In genomic region chr1:2344121-2344681, GRCh38 we compare ENCODE assay signal across 21 cellular contexts. TPM values are rescaled to one million over a fixed set of nuclear protein-coding genes. Genes with fewer than 3 reads are reported as not detected.
DNase-seq lines count a peak whose midpoint lies in the region; ATAC-seq, FAIRE-seq and TF ChIP-seq lines count a peak whose summit lies in the region.
"Had no signal": no experiment of that assay in that cellular context is flagged by ENCODE, and none has a peak within 500 bp of the region (broad histone marks: within the 10 kb centered on the region; RNA-seq: fewer than 3 reads in every experiment).

No MANE protein-coding gene starts in this region.

- H3K27me3 ChIP-seq in BE2C (no peaks in the 10 kb centered on the region), GM23338 (ENCODE audit: insufficient read depth) (no peaks in the 10 kb centered on the region), K562 (ENCODE audit: control insufficient read depth in 2 of 2, insufficient read depth in 2 of 2, low read length in 2 of 2) (peaks cover 72 to 92% of the 10 kb centered on the region in 2 experiments; a peak in 4 of 5 replicates)
- H3K27me3 ChIP-seq: body of pancreas had no signal

- POLR2A ChIA-PET in K562 (lab: Yijun Ruan, JAX): interaction anchor here (0.7 kb wide), 1 partner anchor 11 kb away, joined by 4 read pairs; no protein-coding TSS in a partner anchor

- no peaks in the 10 kb centered on the region for H3K36me3 ChIP-seq in BE2C
- no peaks in the 10 kb centered on the region for H3K36me3 ChIP-seq in GM23338 (ENCODE audit: insufficient read depth)
- H3K36me3 ChIP-seq in K562 (ENCODE audit: control insufficient read depth, insufficient read depth, low read length): no peaks in the 10 kb centered on the region
- H3K36me3 ChIP-seq in kidney (ENCODE audit: control insufficient read depth in 1 of 2, insufficient read depth in 2 of 2, low read length in 2 of 2): no peaks in the 10 kb centered on the region

- H3K9me3 ChIP-seq in BE2C (no peaks in the 10 kb centered on the region), K562 (replicated peaks; ENCODE audit: control insufficient read depth, insufficient read depth, low read depth, low read length) (no peaks in the 10 kb centered on the region), kidney (ENCODE audit: control insufficient read depth in 1 of 2, low read length in 2 of 2) (no peaks in the 10 kb centered on the region)
- H3K9me3 ChIP-seq: body of pancreas had no signal

- H3K9me1 ChIP-seq in K562 (ENCODE audit: control insufficient read depth, insufficient read depth, low read length): no peaks in the 10 kb centered on the region

- in situ Hi-C loops in K562 (cut with MboI): no loop called here

- CTCF ChIA-PET in K562 (lab: Yijun Ruan, JAX; ENCODE audit: low intra/inter-chr PET ratio): no interaction called here

- TF ChIP-seq CTCF in BE2C (IDR thresholded peaks at IDR 0.05; ENCODE audit: low read depth, low read length) (no peak), GM23338 (conservative IDR thresholded peaks at IDR 0.05; ENCODE audit: low read depth in 2 of 2) (no peak), K562 (IDR thresholded peaks at IDR 0.05 in 2 of 3, conservative IDR thresholded peaks at IDR 0.05 in 1 of 3; ENCODE audit: insufficient read depth in 2 of 3, low read depth in 1 of 3, low read length in 3 of 3) (no peak), kidney (IDR thresholded peaks at IDR 0.05; ENCODE audit: borderline replicate concordance, extremely low read depth, insufficient read depth) (no peak)

- no peak for TF ChIP-seq RAD21 in K562 (CRISPR knock-in tag; conservative IDR thresholded peaks at IDR 0.05 in 1 of 2, IDR thresholded peaks at IDR 0.05 in 1 of 2)

- WGBS in K562 (ENCODE audit: insufficient coverage, low coverage, missing lambda C conversion rate): 14% methylated on average over 21 of the region's 24 CpGs

- H3K9ac ChIP-seq in K562 (ENCODE audit: insufficient read depth in 1 of 2, low read depth in 2 of 2, low read length in 2 of 2) (peak overlapping the region in 1 of 2 experiments; percentile 9; a peak in 1 of 4 replicates), kidney (ENCODE audit: low read length in 2 of 2) (no peak overlapping the region)

- no peaks in the 10 kb centered on the region for H3K9me2 ChIP-seq in GM23338 (ENCODE audit: insufficient read depth)

- H3K27ac Mint-ChIP-seq in GM23338: no peak overlapping the region
- H3K27ac Mint-ChIP-seq: activated CD4-positive, alpha-beta memory T cell treated with anti-CD3 and anti-CD28 coated beads, Interleukin-2, amount 10 ng/mL, durations not matched to agents 7 days and 5 days; activated naive CD8-positive, alpha-beta T cell treated with anti-CD3 and anti-CD28 coated beads, Interleukin-2, amount 50 U/mL, for 24 hours; effector memory CD8-positive, alpha-beta T cell; IgD-negative memory B cell had no signal

- ATAC-seq in GM23338: peak; percentile 36
- no peak for ATAC-seq in K562
- no peak for ATAC-seq in HG03025 (IDR thresholded peaks at IDR 0.05; ENCODE audit: low FRiP score, unreplicated experiment)
- ATAC-seq in left colon: no peak
- ATAC-seq: activated naive CD8-positive, alpha-beta T cell treated with anti-CD3 and anti-CD28 coated beads, Interleukin-2, amount 50 U/mL, for 24 hours; body of pancreas; effector memory CD8-positive, alpha-beta T cell; left lobe of liver; stimulated activated naive CD8-positive, alpha-beta T cell treated with anti-CD3 and anti-CD28 coated beads, Interleukin-15, Interleukin-2, amounts not matched to agents 100 U/mL and 50 U/mL, for 24 hours had no signal

- DNase-seq in BE2C: peak; percentile 4
- no peak for DNase-seq in GM23338 (ENCODE audit: low spot score)
- DNase-seq in K562 (ENCODE audit: extremely low read depth in 1 of 4, low spot score in 3 of 4): no peak
- DNase-seq in kidney: peak; percentile 61
- DNase-seq in NCI-H1092 (lab: John Stamatoyannopoulos, UW): no peak
- no peak for DNase-seq in left colon
- no peak for DNase-seq in cerebellum (ENCODE audit: low spot score)
- DNase-seq: activated CD4-positive, alpha-beta memory T cell treated with anti-CD3 and anti-CD28 coated beads, Interleukin-2, amount 10 ng/mL, durations not matched to agents 7 days and 5 days; activated effector memory CD4-positive, alpha-beta T cell treated with anti-CD3 and anti-CD28 coated beads, Interleukin-2, amount 50 U/mL, for 16 hours; activated naive CD8-positive, alpha-beta T cell treated with anti-CD3 and anti-CD28 coated beads, Interleukin-2, amount 50 U/mL, for 24 hours; body of pancreas; effector memory CD8-positive, alpha-beta T cell; NCI-H345; stimulated activated CD4-positive, alpha-beta T cell treated with anti-CD3 and anti-CD28 coated beads, Interleukin-4, amount 100 ng/mL, for 4 hours; stimulated activated naive CD8-positive, alpha-beta T cell treated with anti-CD3 and anti-CD28 coated beads, Interleukin-15, Interleukin-2, amounts not matched to agents 100 U/mL and 50 U/mL, for 24 hours; T-helper 9 cell had no signal

- no TSS peak for BruUV-seq in K562 (replicated peaks; lab: Mats Ljungman, UMichigan)

- intact Hi-C loops in K562 (cut with micrococcal nuclease): no loop called here
- intact Hi-C loops in kidney (cut with DNase I): no loop called here
- intact Hi-C loops in left colon (cut with DNase I, micrococcal nuclease): no loop called here

- H3K36me3 Mint-ChIP-seq in GM23338 (ENCODE audit: low read depth): no peaks in the 10 kb centered on the region; the same call in 2 of the 3 replicates
- H3K36me3 Mint-ChIP-seq: IgD-negative memory B cell had no signal

- H3K27ac ChIP-seq in GM23338 (ENCODE audit: low read depth): no peak overlapping the region
- no peak overlapping the region for H3K27ac ChIP-seq in K562 (ENCODE audit: extremely low read depth, low read depth, low read length)
- no peak overlapping the region for H3K27ac ChIP-seq in kidney (ENCODE audit: low read depth in 2 of 2, low read length in 2 of 2)
- H3K27ac ChIP-seq: body of pancreas, C4-2B had no signal

- FAIRE-seq in K562 (lab: Jason Lieb, UNC): no peak
- no peak for FAIRE-seq in kidney (lab: Jason Lieb, UNC)
- FAIRE-seq: colon had no signal

- H3K4me1 ChIP-seq in BE2C: no peaks in the 10 kb centered on the region
- H3K4me1 ChIP-seq in GM23338 (ENCODE audit: insufficient read depth): no peaks in the 10 kb centered on the region
- peaks cover 0 to 47% of the 10 kb centered on the region in 2 experiments; a peak in 2 of 5 replicates for H3K4me1 ChIP-seq in K562 (replicated peaks in 1 of 2; ENCODE audit: control insufficient read depth in 2 of 2, insufficient read depth in 2 of 2, low read length in 2 of 2)
- H3K4me1 ChIP-seq in kidney (ENCODE audit: control insufficient read depth in 1 of 2, insufficient read depth in 1 of 2, low read depth in 1 of 2, low read length in 2 of 2): peaks cover 0 to 2% of the 10 kb centered on the region in 2 donors

- H3K9me3 Mint-ChIP-seq in GM23338: peaks cover under 1% of the 10 kb centered on the region; the same call in 1 of the 3 replicates
- H3K9me3 Mint-ChIP-seq: activated CD4-positive, alpha-beta memory T cell treated with anti-CD3 and anti-CD28 coated beads, Interleukin-2, amount 10 ng/mL, durations not matched to agents 7 days and 5 days; activated naive CD8-positive, alpha-beta T cell treated with anti-CD3 and anti-CD28 coated beads, Interleukin-2, amount 50 U/mL, for 24 hours; effector memory CD8-positive, alpha-beta T cell; IgD-negative memory B cell had no signal

- H3K4me1 Mint-ChIP-seq in GM23338: peaks cover 5% of the 10 kb centered on the region; the same call in 1 of the 3 replicates
- H3K4me1 Mint-ChIP-seq: activated CD4-positive, alpha-beta memory T cell treated with anti-CD3 and anti-CD28 coated beads, Interleukin-2, amount 10 ng/mL, durations not matched to agents 7 days and 5 days; activated naive CD8-positive, alpha-beta T cell treated with anti-CD3 and anti-CD28 coated beads, Interleukin-2, amount 50 U/mL, for 24 hours; IgD-negative memory B cell had no signal

- H3K4me2 ChIP-seq in GM23338 (no peak overlapping the region), K562 (ENCODE audit: insufficient read depth, low read length) (no peak overlapping the region)

- H2AFZ ChIP-seq in GM23338 (no peak overlapping the region), K562 (ENCODE audit: low read depth, low read length) (no peak overlapping the region)

- H3K79me2 ChIP-seq in GM23338 (replicated peaks; ENCODE audit: insufficient read depth) (no peaks in the 10 kb centered on the region), K562 (ENCODE audit: control insufficient read depth, insufficient read depth, low read length) (no peaks in the 10 kb centered on the region)

- 0 out of 2 replicates have a peak, but pooled peaks cover under 1% of the 10 kb centered on the region for H3F3A ChIP-seq in GM23338 (replicated peaks; ENCODE audit: low read depth)

- no peak for TF ChIP-seq POLR2A in K562 (conservative IDR thresholded peaks at IDR 0.05)

- H3K4me3 Mint-ChIP-seq in GM23338: no peak overlapping the region
- H3K4me3 Mint-ChIP-seq: activated CD4-positive, alpha-beta memory T cell treated with anti-CD3 and anti-CD28 coated beads, Interleukin-2, amount 10 ng/mL, durations not matched to agents 7 days and 5 days; activated naive CD8-positive, alpha-beta T cell treated with anti-CD3 and anti-CD28 coated beads, Interleukin-2, amount 50 U/mL, for 24 hours; effector memory CD8-positive, alpha-beta T cell; IgD-negative memory B cell had no signal

- TF ChIP-seq EP300 in K562 (IDR thresholded peaks at IDR 0.05; ENCODE audit: low read length): no peak

- H3K4me3 ChIP-seq in BE2C (ENCODE audit: low read depth, low read length) (no peak overlapping the region), GM23338 (no peak overlapping the region), K562 (no peak overlapping the region), kidney (ENCODE audit: low read length in 2 of 2) (no peak overlapping the region)
- H3K4me3 ChIP-seq: body of pancreas had no signal

- H4K20me1 ChIP-seq in GM23338 (replicated peaks; ENCODE audit: insufficient read depth) (no peaks in the 10 kb centered on the region), K562 (replicated peaks; ENCODE audit: control insufficient read depth, insufficient read depth, low read length) (peaks cover 20% of the 10 kb centered on the region)

- H3K27me3 Mint-ChIP-seq in GM23338 (ENCODE audit: insufficient read depth, low read depth, poor library complexity): peaks cover 11% of the 10 kb centered on the region
- H3K27me3 Mint-ChIP-seq: activated CD4-positive, alpha-beta memory T cell treated with anti-CD3 and anti-CD28 coated beads, Interleukin-2, amount 10 ng/mL, durations not matched to agents 7 days and 5 days; activated naive CD8-positive, alpha-beta T cell treated with anti-CD3 and anti-CD28 coated beads, Interleukin-2, amount 50 U/mL, for 24 hours; effector memory CD8-positive, alpha-beta T cell; IgD-negative memory B cell had no signal

RNA-seq across cellular contexts. Expression of gene MORN1, which starts 47.2 kb away (rescaled TPM):
- polyA plus RNA-seq in BE2C (2012; ENCODE audit: insufficient read depth, insufficient read length, low read depth): 4.4 TPM
- total RNA-seq in GM23338 (2014; rRNA removed; shearing (Covaris generic)): 6.6 and 11.1 TPM in 2 replicates
- 4.7 and 4.8 TPM in 2 replicates for polyA plus RNA-seq in GM23338 (2016; fragmentation: Nextera tagmentation; extraction: Ambion mirVana)
- 24.9 and 49.4 TPM in 2 replicates for total RNA-seq in K562 (2011; cell fraction: chromatin; rRNA removed; ENCODE audit: low replicate concordance)
- total RNA-seq in K562 (2011; cell fraction: nucleolus; rRNA removed): 26.6 and 36.7 TPM in 2 replicates
- 26.9 and 29.6 TPM in 2 replicates for total RNA-seq in K562 (2011; cell fraction: nucleoplasm; rRNA removed)
- 6.1 and 9.3 TPM in 2 replicates for total RNA-seq in K562 (2014; rRNA removed)
- total RNA-seq in K562 (2014; rRNA removed; fragmentation: Illumina TruSeq; extraction: Trizol): 2.3 and 2.9 TPM in 2 replicates
- total RNA-seq in K562 (2015; rRNA removed; fragmentation: Illumina TruSeq; extraction: Trizol): 4.7 and 5.5 TPM in 2 replicates
- 5.1 and 7.6 TPM in 2 replicates for total RNA-seq in K562 (2021)
- polyA plus RNA-seq in K562 (2011; rRNA removed): 3.9 and 4.4 TPM in 2 replicates
- 4.3 and 4.7 TPM in 2 replicates for polyA plus RNA-seq in K562 (2011; cell fraction: cytosol; rRNA removed)
- 10.6 and 16.9 TPM in 2 replicates for polyA plus RNA-seq in K562 (2011; cell fraction: nucleus; rRNA removed)
- 3.6 and 6.3 TPM in 2 replicates for polyA plus RNA-seq in K562 (2012)
- polyA plus RNA-seq in K562 (2014; fragmentation: Illumina TruSeq; extraction: Trizol): 1.8 and 2.7 TPM in 2 replicates
- under 1 TPM; 0.24 to 0.35 TPM for polyA plus RNA-seq in K562 (2014; fragmentation: Nextera tagmentation; extraction: Ambion mirVana)
- 4.2 and 5.8 TPM in 2 replicates for polyA plus RNA-seq in K562 (2014; rRNA removed)
- 5.5 and 9.6 TPM in 2 replicates for polyA minus RNA-seq in K562 (2011; rRNA and poly(A)+ RNA removed)
- 4.8 and 5.6 TPM in 2 replicates for polyA minus RNA-seq in K562 (2011; cell fraction: cytosol; rRNA and poly(A)+ RNA removed)
- polyA minus RNA-seq in K562 (2011; cell fraction: nucleus; rRNA and poly(A)+ RNA removed): 11.7 and 12.0 TPM in 2 replicates
- 24.7 TPM for total RNA-seq in kidney
- polyA plus RNA-seq in kidney (ENCODE audit: insufficient read depth, low read depth, low replicate concordance): 9.0 TPM
- total RNA-seq in left colon: 10 to 100 TPM; 11.0 to 15.2 TPM
- 18.0 TPM for total RNA-seq in cerebellum

RNA-seq across cellular contexts. Expression of gene RER1, which starts 47.4 kb away (rescaled TPM):
- 113 TPM for polyA plus RNA-seq in BE2C (2012; ENCODE audit: insufficient read depth, insufficient read length, low read depth)
- total RNA-seq in GM23338 (2014; rRNA removed; shearing (Covaris generic)): 50.9 and 58.4 TPM in 2 replicates
- polyA plus RNA-seq in GM23338 (2016; fragmentation: Nextera tagmentation; extraction: Ambion mirVana): 91.9 and 99.5 TPM in 2 replicates
- total RNA-seq in K562 (2011; cell fraction: chromatin; rRNA removed; ENCODE audit: low replicate concordance): 270 and 338 TPM in 2 replicates
- 175 and 181 TPM in 2 replicates for total RNA-seq in K562 (2011; cell fraction: nucleolus; rRNA removed)
- total RNA-seq in K562 (2011; cell fraction: nucleoplasm; rRNA removed): 289 and 345 TPM in 2 replicates
- 63.1 and 109 TPM in 2 replicates for total RNA-seq in K562 (2014; rRNA removed)
- 183 and 211 TPM in 2 replicates for total RNA-seq in K562 (2014; rRNA removed; fragmentation: Illumina TruSeq; extraction: Trizol)
- total RNA-seq in K562 (2015; rRNA removed; fragmentation: Illumina TruSeq; extraction: Trizol): 146 and 153 TPM in 2 replicates
- 219 and 235 TPM in 2 replicates for total RNA-seq in K562 (2021)
- polyA plus RNA-seq in K562 (2011; rRNA removed): 316 and 354 TPM in 2 replicates
- polyA plus RNA-seq in K562 (2011; cell fraction: cytosol; rRNA removed): 218 and 437 TPM in 2 replicates
- 267 and 372 TPM in 2 replicates for polyA plus RNA-seq in K562 (2011; cell fraction: nucleus; rRNA removed)
- polyA plus RNA-seq in K562 (2012): 133 and 293 TPM in 2 replicates
- 299 and 323 TPM in 2 replicates for polyA plus RNA-seq in K562 (2014; fragmentation: Illumina TruSeq; extraction: Trizol)
- polyA plus RNA-seq in K562 (2014; fragmentation: Nextera tagmentation; extraction: Ambion mirVana): 10 to 100 TPM; 19.6 to 34.5 TPM
- polyA plus RNA-seq in K562 (2014; rRNA removed): 216 and 249 TPM in 2 replicates
- 304 and 371 TPM in 2 replicates for polyA minus RNA-seq in K562 (2011; rRNA and poly(A)+ RNA removed)
- 79.7 and 109 TPM in 2 replicates for polyA minus RNA-seq in K562 (2011; cell fraction: cytosol; rRNA and poly(A)+ RNA removed)
- 23.0 and 33.4 TPM in 2 replicates for polyA minus RNA-seq in K562 (2011; cell fraction: nucleus; rRNA and poly(A)+ RNA removed)
- 162 TPM for total RNA-seq in kidney
- polyA plus RNA-seq in kidney (ENCODE audit: insufficient read depth, low read depth, low replicate concordance): 158 TPM
- total RNA-seq in left colon: 100 to 1,000 TPM; 191 to 221 TPM
- 32.4 TPM for total RNA-seq in cerebellum

Comparison
In these comparisons a context has a peak if more than half of its experiments do, and no peak if none do; other contexts are left out.
1. DNase-seq: peak in BE2C (single experiment) and kidney (single experiment); none in GM23338 (single experiment), K562 (0 of 4), NCI-H1092 (single experiment), left colon (0 of 2) and cerebellum (single experiment).